29 cellular contexts compared by ENCODE assay signal in genomic region chr13:83272076-83272475, GRCh38.
"Had no signal": no experiment of that assay in that cellular context is flagged by ENCODE, and none has a peak within 500 bp of the region (broad histone marks: within the 10 kb centered on the region; RNA-seq: fewer than 3 reads in every experiment).

No MANE protein-coding gene starts in this region.

- H3K4me1 Mint-ChIP-seq: activated CD4-positive, alpha-beta memory T cell treated with anti-CD3 and anti-CD28 coated beads, Interleukin-2, amount 10 ng/mL, durations not matched to agents 7 days and 5 days; activated CD4-positive, alpha-beta T cell treated with anti-CD3 and anti-CD28 coated beads, Interleukin-2, amount 10 ng/mL, durations not matched to agents 24 days and 14 days; activated naive CD8-positive, alpha-beta T cell treated with anti-CD3 and anti-CD28 coated beads, Interleukin-2, amount 50 U/mL, for 24 hours; natural killer cell; T-cell had no signal

- H3K9me3 Mint-ChIP-seq: activated CD4-positive, alpha-beta memory T cell treated with anti-CD3 and anti-CD28 coated beads, Interleukin-2, amount 10 ng/mL, durations not matched to agents 7 days and 5 days; activated CD4-positive, alpha-beta T cell treated with anti-CD3 and anti-CD28 coated beads, Interleukin-2, amount 10 ng/mL, durations not matched to agents 24 days and 14 days; stimulated activated naive CD8-positive, alpha-beta T cell treated with anti-CD3 and anti-CD28 coated beads, Interleukin-15, Interleukin-2, amounts not matched to agents 100 ng/mL and 50 ng/mL, for 24 hours had no signal

- ATAC-seq: activated CD4-positive, CD25-positive, alpha-beta regulatory T cell treated with anti-CD3 and anti-CD28 coated beads, Interleukin-2, amount 50 U/mL, for 24 hours; activated naive CD8-positive, alpha-beta T cell treated with anti-CD3 and anti-CD28 coated beads, Interleukin-2, amount 50 U/mL, for 24 hours; activated T-cell treated with anti-CD3 and anti-CD28 coated beads, Interleukin-2, amount 50 U/mL, for 72 hours; body of pancreas; gastrocnemius medialis; left lung; natural killer cell; T-cell had no signal

- H3K4me3 ChIP-seq: body of pancreas, gastrocnemius medialis, left lung, lung, prostate gland, right atrium auricular region, suprapubic skin, transverse colon had no signal

- DNase-seq: activated CD4-positive, alpha-beta memory T cell treated with anti-CD3 and anti-CD28 coated beads, Interleukin-2, amount 10 ng/mL, durations not matched to agents 7 days and 5 days; activated CD4-positive, alpha-beta T cell treated with anti-CD3 and anti-CD28 coated beads, Interleukin-2, amount 10 ng/mL, durations not matched to agents 24 days and 14 days; activated effector memory CD4-positive, alpha-beta T cell treated with anti-CD3 and anti-CD28 coated beads, Interleukin-2, amount 50 U/mL, for 16 hours; activated naive CD4-positive, alpha-beta T cell treated with anti-CD3 and anti-CD28 coated beads, Interleukin-2, amount 50 U/mL, for 16 hours; activated naive CD8-positive, alpha-beta T cell treated with anti-CD3 and anti-CD28 coated beads, Interleukin-2, amount 50 U/mL, for 24 hours; activated T-cell treated with anti-CD3 and anti-CD28 coated beads, Interleukin-2, amount 50 U/mL, for 72 hours; anterior cingulate cortex; body of pancreas; caudate nucleus; effector CD4-positive, alpha-beta T cell; erythroblast; gastrocnemius medialis; kidney glomerular epithelial cell; left lung; natural killer cell; stimulated activated CD4-positive, alpha-beta T cell treated with anti-CD3 and anti-CD28 coated beads, Interleukin-12 subunit alpha, Interleukin-12 subunit beta, amount 100 ng/mL, for 4 hours; stimulated activated CD4-positive, alpha-beta T cell treated with anti-CD3 and anti-CD28 coated beads, Interleukin-4, amount 100 ng/mL, for 4 hours; T-cell; transverse colon had no signal

- H3K36me3 ChIP-seq: gastrocnemius medialis, left lung, prostate gland, right atrium auricular region, suprapubic skin, transverse colon had no signal

- H3K9me3 ChIP-seq: body of pancreas, gastrocnemius medialis, prostate gland, right atrium auricular region, suprapubic skin had no signal

- H3K36me3 Mint-ChIP-seq: T-cell had no signal

- FAIRE-seq: urothelium cell line had no signal

- H3K27me3 ChIP-seq: body of pancreas, gastrocnemius medialis, left lung, right atrium auricular region, suprapubic skin, transverse colon had no signal

- H3K4me3 Mint-ChIP-seq: activated CD4-positive, alpha-beta memory T cell treated with anti-CD3 and anti-CD28 coated beads, Interleukin-2, amount 10 ng/mL, durations not matched to agents 7 days and 5 days; activated CD4-positive, alpha-beta T cell treated with anti-CD3 and anti-CD28 coated beads, Interleukin-2, amount 10 ng/mL, durations not matched to agents 24 days and 14 days; activated naive CD8-positive, alpha-beta T cell treated with anti-CD3 and anti-CD28 coated beads, Interleukin-2, amount 50 U/mL, for 24 hours; activated T-cell treated with anti-CD3 and anti-CD28 coated beads, Interleukin-2, amount 50 U/mL, for 72 hours; dendritic cell treated with granulocyte-macrophage colony-stimulating factor and Interleukin-4, amounts not matched to agents 40 ng/mL and 50 ng/mL, for 4 days; natural killer cell; stimulated activated naive CD8-positive, alpha-beta T cell treated with anti-CD3 and anti-CD28 coated beads, Interleukin-15, Interleukin-2, amounts not matched to agents 100 ng/mL and 50 ng/mL, for 24 hours; T-cell; T-helper 2 cell treated with Interferon-gamma antibody and Interleukin-4, amounts not matched to agents 5 μg/mL and 100 μg/mL, for 36 hours had no signal

- H3K27ac ChIP-seq: gastrocnemius medialis, left lung, prostate gland, right atrium auricular region, suprapubic skin, transverse colon, VCaP had no signal

- H3K27me3 Mint-ChIP-seq: activated CD4-positive, alpha-beta memory T cell treated with anti-CD3 and anti-CD28 coated beads, Interleukin-2, amount 10 ng/mL, durations not matched to agents 7 days and 5 days; activated CD4-positive, alpha-beta T cell treated with anti-CD3 and anti-CD28 coated beads, Interleukin-2, amount 10 ng/mL, durations not matched to agents 24 days and 14 days; activated naive CD8-positive, alpha-beta T cell treated with anti-CD3 and anti-CD28 coated beads, Interleukin-2, amount 50 U/mL, for 24 hours; dendritic cell treated with granulocyte-macrophage colony-stimulating factor and Interleukin-4, amounts not matched to agents 40 ng/mL and 50 ng/mL, for 4 days; stimulated activated naive CD8-positive, alpha-beta T cell treated with anti-CD3 and anti-CD28 coated beads, Interleukin-15, Interleukin-2, amounts not matched to agents 100 ng/mL and 50 ng/mL, for 24 hours; T-cell had no signal

- H3K4me1 ChIP-seq: body of pancreas, gastrocnemius medialis, left lung, prostate gland, right atrium auricular region, suprapubic skin, transverse colon had no signal

- H3K27ac Mint-ChIP-seq: activated CD4-positive, alpha-beta memory T cell treated with anti-CD3 and anti-CD28 coated beads, Interleukin-2, amount 10 ng/mL, durations not matched to agents 7 days and 5 days; activated CD4-positive, alpha-beta T cell treated with anti-CD3 and anti-CD28 coated beads, Interleukin-2, amount 10 ng/mL, durations not matched to agents 24 days and 14 days; activated naive CD8-positive, alpha-beta T cell treated with anti-CD3 and anti-CD28 coated beads, Interleukin-2, amount 50 U/mL, for 24 hours; activated T-cell treated with anti-CD3 and anti-CD28 coated beads, Interleukin-2, amount 50 U/mL, for 72 hours; dendritic cell treated with granulocyte-macrophage colony-stimulating factor and Interleukin-4, amounts not matched to agents 40 ng/mL and 50 ng/mL, for 4 days; natural killer cell; stimulated activated naive CD8-positive, alpha-beta T cell treated with anti-CD3 and anti-CD28 coated beads, Interleukin-15, Interleukin-2, amounts not matched to agents 100 ng/mL and 50 ng/mL, for 24 hours; T-cell; T-helper 2 cell treated with Interferon-gamma antibody and Interleukin-4, amounts not matched to agents 5 μg/mL and 100 μg/mL, for 36 hours had no signal
